10 cellular contexts compared by ENCODE assay signal in genomic region chr7:27364344-27364758, GRCh38.
DNase-seq lines count a peak whose midpoint lies in the region; ATAC-seq and TF ChIP-seq lines count a peak whose summit lies in the region.
"Had no signal": no experiment of that assay in that cellular context is flagged by ENCODE, and none has a peak within 500 bp of the region (broad histone marks: within the 10 kb centered on the region; RNA-seq: fewer than 3 reads in every experiment).

No MANE protein-coding gene starts in this region.

- peak overlapping the region; percentile 35 for H3K27ac Mint-ChIP-seq in Calu3 (ENCODE audit: unreplicated experiment)
- H3K27ac Mint-ChIP-seq: naive thymus-derived CD8-positive, alpha-beta T cell had no signal

- H3K27ac ChIP-seq in gastroesophageal sphincter, result peak overlapping the region in 3 of 4 donors; percentile 67 to 79 (median 75)

- H3K36me3 Mint-ChIP-seq in Calu3 (ENCODE audit: insufficient read depth, unreplicated experiment), result no peaks in the 10 kb centered on the region
- H3K36me3 Mint-ChIP-seq: naive thymus-derived CD8-positive, alpha-beta T cell had no signal

- no peaks in the 10 kb centered on the region for H3K27me3 Mint-ChIP-seq in Calu3 (ENCODE audit: unreplicated experiment)

- BruUV-seq in Calu3 (replicated peaks; lab: Mats Ljungman, UMichigan), result no TSS peak

- H3K4me3 Mint-ChIP-seq in Calu3 (ENCODE audit: low read depth, unreplicated experiment), result no peak overlapping the region
- H3K4me3 Mint-ChIP-seq: naive thymus-derived CD8-positive, alpha-beta T cell had no signal

- DNase-seq in Calu3 (no peak), SKM-1 treated with dmso at 0.1 percent for 144 hours (lab: John Stamatoyannopoulos, UW; ENCODE audit: unreplicated experiment) (peak; percentile 42), posterior vena cava (ENCODE audit: low spot score) (peak; percentile 84), SHP77 treated with DMSO at 0.1 percent for 48 hours (lab: John Stamatoyannopoulos, UW) (no peak)
- DNase-seq: naive thymus-derived CD8-positive, alpha-beta T cell; NCI-H510A had no signal

- H3K36me3 ChIP-seq in gastroesophageal sphincter, result no peaks in the 10 kb centered on the region

- intact Hi-C loops in Calu3 (cut with micrococcal nuclease; ENCODE audit: unreplicated experiment), result no loop called here
- intact Hi-C loops in posterior vena cava (cut with DNase I), result no loop called here

- no peaks in the 10 kb centered on the region for H3K9me3 ChIP-seq in gastroesophageal sphincter

- no peak for TF ChIP-seq EP300 in gastroesophageal sphincter (IDR thresholded peaks at IDR 0.05)

- no peaks in the 10 kb centered on the region for H3K9me3 Mint-ChIP-seq in Calu3 (ENCODE audit: low read depth, unreplicated experiment)
- H3K9me3 Mint-ChIP-seq: naive thymus-derived CD8-positive, alpha-beta T cell had no signal

- CTCF ChIA-PET in Calu3 (lab: Charles Lee), result interaction anchor here (0.6 kb wide), 1 partner anchor 158 kb away, joined by 3 read pairs; no protein-coding TSS in a partner anchor

- no peaks in the 10 kb centered on the region for H3K27me3 ChIP-seq in gastroesophageal sphincter

- H3K4me1 ChIP-seq in gastroesophageal sphincter, result peaks cover 0 to 9% (median 4%) of the 10 kb centered on the region in 3 donors

- H3K4me3 ChIP-seq in gastroesophageal sphincter, result no peak overlapping the region

- TF ChIP-seq CTCF in Calu3 (IDR thresholded peaks at IDR 0.05; ENCODE audit: unreplicated experiment) (no peak), gastroesophageal sphincter (IDR thresholded peaks at IDR 0.05) (no peak)

- peaks cover 20% of the 10 kb centered on the region for H3K4me1 Mint-ChIP-seq in Calu3 (ENCODE audit: low read depth, unreplicated experiment)
- H3K4me1 Mint-ChIP-seq: naive thymus-derived CD8-positive, alpha-beta T cell had no signal

- WGBS in gastroesophageal sphincter (ENCODE audit: low coverage in 1 of 2), 2 donors, result 70 to 88% methylated on average over 1 to 2 of the region's 4 CpGs

- ATAC-seq in gastroesophageal sphincter, result peak; percentile 92
- no peak for ATAC-seq in GM18502 (IDR thresholded peaks at IDR 0.05; ENCODE audit: poor library complexity, unreplicated experiment)
- no peak for ATAC-seq in HG03571 (IDR thresholded peaks at IDR 0.05; ENCODE audit: unreplicated experiment)
- no peak for ATAC-seq in HG02852 (IDR thresholded peaks at IDR 0.05; ENCODE audit: unreplicated experiment)
- ATAC-seq: naive thymus-derived CD8-positive, alpha-beta T cell had no signal

- TF ChIP-seq POLR2A in gastroesophageal sphincter (IDR thresholded peaks at IDR 0.05), result no peak

Comparison
In these comparisons a context has a peak if more than half of its experiments do, and no peak if none do; other contexts are left out.
1. DNase-seq: peak in SKM-1 treated with dmso at 0.1 percent for 144 hours (single experiment) and posterior vena cava (single experiment); none in Calu3 (single experiment) and SHP77 treated with DMSO at 0.1 percent for 48 hours (single experiment).